17 cellular contexts compared by ENCODE assay signal in genomic region chr2:220259656-220260055, GRCh38.
"Had no signal": no experiment of that assay in that cellular context is flagged by ENCODE, and none has a peak within 500 bp of the region (broad histone marks: within the 10 kb centered on the region; RNA-seq: fewer than 3 reads in every experiment).

No MANE protein-coding gene starts in this region.

- H3K27me3 ChIP-seq: dorsolateral prefrontal cortex, gastroesophageal sphincter, sigmoid colon, stomach, testis, upper lobe of left lung had no signal

- H3K4me1 ChIP-seq: gastroesophageal sphincter, lower lobe of right lung, sigmoid colon, stomach, testis, upper lobe of left lung had no signal

- H3K27ac ChIP-seq: dorsolateral prefrontal cortex, gastroesophageal sphincter, lower lobe of right lung, sigmoid colon, stomach, testis, upper lobe of left lung, VCaP had no signal

- FAIRE-seq: astrocyte had no signal

- H3K36me3 ChIP-seq: gastroesophageal sphincter, lower lobe of right lung, sigmoid colon, stomach, upper lobe of left lung had no signal

- H3K9me3 ChIP-seq: gastroesophageal sphincter, lower lobe of right lung, sigmoid colon, stomach, testis, upper lobe of left lung had no signal

- H3K4me3 ChIP-seq: dorsolateral prefrontal cortex, gastroesophageal sphincter, lower lobe of right lung, sigmoid colon, stomach, testis, upper lobe of left lung had no signal

- ATAC-seq: activated CD8-positive, alpha-beta memory T cell treated with anti-CD3 and anti-CD28 coated beads, Interleukin-2, amount 10 ng/mL, durations not matched to agents 7 days and 5 days; gastroesophageal sphincter; left colon; lower lobe of right lung had no signal

- DNase-seq: activated CD4-positive, alpha-beta T cell treated with anti-CD3 and anti-CD28 coated beads, Interleukin-2, amount 50 U/mL, for 48 hours; activated CD8-positive, alpha-beta memory T cell treated with anti-CD3 and anti-CD28 coated beads, Interleukin-2, amount 10 ng/mL, durations not matched to agents 7 days and 5 days; activated naive CD4-positive, alpha-beta T cell treated with anti-CD3 and anti-CD28 coated beads for 36 hours; activated T-cell treated with anti-CD3 and anti-CD28 coated beads, Interleukin-2, amount 50 U/mL, for 1 hour; dorsolateral prefrontal cortex; erythroblast; left colon; lower lobe of right lung; sigmoid colon; stimulated activated CD4-positive, alpha-beta T cell treated with anti-CD3 and anti-CD28 coated beads, Interleukin-2, amount 100 ng/mL, for 24 hours; stomach; T1000; testis; upper lobe of left lung had no signal
